ENCODE assay signal across 18 cellular contexts in genomic region chr20:51758978-51759544, GRCh38. TPM values are rescaled to one million over a fixed set of nuclear protein-coding genes. Genes with fewer than 3 reads are reported as not detected.
DNase-seq lines count a peak whose midpoint lies in the region; ATAC-seq, FAIRE-seq and TF ChIP-seq lines count a peak whose summit lies in the region.
"Had no signal": no experiment of that assay in that cellular context is flagged by ENCODE, and none has a peak within 500 bp of the region (broad histone marks: within the 10 kb centered on the region; RNA-seq: fewer than 3 reads in every experiment).

No MANE protein-coding gene starts in this region.

- FAIRE-seq in urothelium cell line (lab: Jason Lieb, UNC): no peak
- FAIRE-seq: keratinocyte had no signal

- no peaks in the 10 kb centered on the region for H3K9me3 Mint-ChIP-seq in MCF 10A (ENCODE audit: unreplicated experiment)
- H3K9me3 Mint-ChIP-seq in activated T-helper 1 cell treated with anti-CD3 and anti-CD28 coated beads, Interleukin-12 subunit alpha, Interleukin-12 subunit beta, Interleukin-2, Interleukin-4 antibody, amounts not matched to agents 30 ng/mL and 10 ng/mL and 1 ng/mL, durations not matched to agents 14 hours and 24 hours and 36 hours: no peaks in the 10 kb centered on the region
- H3K9me3 Mint-ChIP-seq: activated T-cell treated with anti-CD3 and anti-CD28 coated beads, Interleukin-2, amount 50 U/mL, for 24 hours; stimulated activated memory B cell treated with anti-CD40 and anti-IgM and Interleukin-4, amounts not matched to agents 10 μg/mL and 1 μg/mL and 100 μg/mL, for 72 hours had no signal

- no peak for TF ChIP-seq POLR2A in breast epithelium (IDR thresholded peaks at IDR 0.05)

- no peak overlapping the region for H3K4me3 Mint-ChIP-seq in MCF 10A (ENCODE audit: unreplicated experiment)
- no peak overlapping the region for H3K4me3 Mint-ChIP-seq in activated T-helper 1 cell treated with anti-CD3 and anti-CD28 coated beads, Interleukin-12 subunit alpha, Interleukin-12 subunit beta, Interleukin-2, Interleukin-4 antibody, amounts not matched to agents 30 ng/mL and 10 ng/mL and 1 ng/mL, durations not matched to agents 14 hours and 24 hours and 36 hours
- H3K4me3 Mint-ChIP-seq: activated CD4-positive, alpha-beta T cell treated with anti-CD3 and anti-CD28 coated beads for 36 hours; activated T-cell treated with anti-CD3 and anti-CD28 coated beads, Interleukin-2, amount 50 U/mL, for 24 hours; stimulated activated memory B cell treated with anti-CD40 and anti-IgM and Interleukin-4, amounts not matched to agents 10 μg/mL and 1 μg/mL and 100 μg/mL, for 72 hours had no signal

- POLR2A ChIA-PET in MCF 10A (lab: Yijun Ruan, JAX): no interaction called here

- peak; percentile 28 for DNase-seq in MCF 10A (ENCODE audit: unreplicated experiment)
- DNase-seq in breast epithelium (ENCODE audit: low spot score in 2 of 2): no peak
- DNase-seq in Right ventricle myocardium superior: peak; percentile 53
- DNase-seq in nucleus accumbens (lab: John Stamatoyannopoulos, UW): peak in 49 of 56 donors; percentile 23 to 82 (median 67)
- DNase-seq in urothelium cell line (ENCODE audit: low spot score): no peak
- DNase-seq in activated T-helper 1 cell treated with anti-CD3 and anti-CD28 coated beads, Interleukin-12 subunit alpha, Interleukin-12 subunit beta, Interleukin-2, Interleukin-4 antibody, amounts not matched to agents 30 ng/mL and 10 ng/mL and 1 ng/mL, durations not matched to agents 14 hours and 24 hours and 36 hours (ENCODE audit: low spot score): no peak
- DNase-seq: activated CD4-positive, alpha-beta T cell treated with anti-CD3 and anti-CD28 coated beads for 36 hours; activated T-cell treated with anti-CD3 and anti-CD28 coated beads, Interleukin-2, amount 50 U/mL, for 24 hours; amniotic stem cell; foreskin keratinocyte; NCI-H524; sigmoid colon had no signal

- no peak overlapping the region for H3K27ac Mint-ChIP-seq in MCF 10A (ENCODE audit: low read depth, unreplicated experiment)
- no peak overlapping the region for H3K27ac Mint-ChIP-seq in activated T-helper 1 cell treated with anti-CD3 and anti-CD28 coated beads, Interleukin-12 subunit alpha, Interleukin-12 subunit beta, Interleukin-2, Interleukin-4 antibody, amounts not matched to agents 30 ng/mL and 10 ng/mL and 1 ng/mL, durations not matched to agents 14 hours and 24 hours and 36 hours
- H3K27ac Mint-ChIP-seq: activated CD4-positive, alpha-beta T cell treated with anti-CD3 and anti-CD28 coated beads for 36 hours; activated T-cell treated with anti-CD3 and anti-CD28 coated beads, Interleukin-2, amount 50 U/mL, for 24 hours; stimulated activated memory B cell treated with anti-CD40 and anti-IgM and Interleukin-4, amounts not matched to agents 10 μg/mL and 1 μg/mL and 100 μg/mL, for 72 hours had no signal

- H3K4me1 Mint-ChIP-seq in MCF 10A (ENCODE audit: insufficient read depth, unreplicated experiment): peaks cover 7% of the 10 kb centered on the region
- H3K4me1 Mint-ChIP-seq in activated T-helper 1 cell treated with anti-CD3 and anti-CD28 coated beads, Interleukin-12 subunit alpha, Interleukin-12 subunit beta, Interleukin-2, Interleukin-4 antibody, amounts not matched to agents 30 ng/mL and 10 ng/mL and 1 ng/mL, durations not matched to agents 14 hours and 24 hours and 36 hours (ENCODE audit: low read depth): peaks cover 5% of the 10 kb centered on the region
- H3K4me1 Mint-ChIP-seq: activated CD4-positive, alpha-beta T cell treated with anti-CD3 and anti-CD28 coated beads for 36 hours; stimulated activated memory B cell treated with anti-CD40 and anti-IgM and Interleukin-4, amounts not matched to agents 10 μg/mL and 1 μg/mL and 100 μg/mL, for 72 hours had no signal

- H3K27me3 Mint-ChIP-seq in MCF 10A (ENCODE audit: insufficient read depth, unreplicated experiment): no peaks in the 10 kb centered on the region
- H3K27me3 Mint-ChIP-seq in activated T-helper 1 cell treated with anti-CD3 and anti-CD28 coated beads, Interleukin-12 subunit alpha, Interleukin-12 subunit beta, Interleukin-2, Interleukin-4 antibody, amounts not matched to agents 30 ng/mL and 10 ng/mL and 1 ng/mL, durations not matched to agents 14 hours and 24 hours and 36 hours (ENCODE audit: insufficient read depth): peaks cover 2% of the 10 kb centered on the region

- H3K27ac ChIP-seq in breast epithelium: no peak overlapping the region
- H3K27ac ChIP-seq: 22Rv1, foreskin keratinocyte had no signal

- H3K27me3 ChIP-seq in breast epithelium: no peaks in the 10 kb centered on the region
- H3K27me3 ChIP-seq: foreskin keratinocyte, Peyer's patch, sigmoid colon had no signal

- H3K4me3 ChIP-seq in breast epithelium: no peak overlapping the region
- H3K4me3 ChIP-seq: Peyer's patch, sigmoid colon had no signal

- H3K4me1 ChIP-seq in breast epithelium: no peaks in the 10 kb centered on the region
- H3K4me1 ChIP-seq: foreskin keratinocyte had no signal

- peak; percentile 62 for ATAC-seq in Right ventricle myocardium superior (ENCODE audit: poor library complexity)
- no peak for ATAC-seq in HG03159 (IDR thresholded peaks at IDR 0.05; ENCODE audit: unreplicated experiment)
- no peak for ATAC-seq in HG03039 (IDR thresholded peaks at IDR 0.05; ENCODE audit: unreplicated experiment)
- ATAC-seq: activated CD4-positive, alpha-beta T cell treated with anti-CD3 and anti-CD28 coated beads for 36 hours; foreskin keratinocyte; stimulated activated memory B cell treated with anti-CD40 and anti-IgM and Interleukin-4, amounts not matched to agents 10 μg/mL and 1 μg/mL and 100 μg/mL, for 72 hours had no signal

- CTCF ChIA-PET in MCF 10A (lab: Yijun Ruan, JAX): interaction anchor here (0.7 kb wide), 1 partner anchor 174 kb away, joined by 3 read pairs; no protein-coding TSS in a partner anchor

- intact Hi-C loops in MCF 10A (cut with micrococcal nuclease) (no loop called here), breast epithelium (cut with DNase I; ENCODE audit: low total_unique reads) (no loop called here), Right ventricle myocardium superior (cut with DNase I) (no loop called here)
- intact Hi-C loops in activated T-helper 1 cell treated with anti-CD3 and anti-CD28 coated beads, Interleukin-12 subunit alpha, Interleukin-12 subunit beta, Interleukin-2, Interleukin-4 antibody, amounts not matched to agents 30 ng/mL and 10 ng/mL and 1 ng/mL, durations not matched to agents 14 hours and 24 hours and 36 hours (cut with micrococcal nuclease): no loop called here

- no TSS peak for BruUV-seq in MCF 10A (replicated peaks; lab: Mats Ljungman, UMichigan)

- peaks cover 5% of the 10 kb centered on the region for H3K36me3 Mint-ChIP-seq in MCF 10A (ENCODE audit: insufficient read depth, unreplicated experiment)
- no peaks in the 10 kb centered on the region for H3K36me3 Mint-ChIP-seq in activated T-helper 1 cell treated with anti-CD3 and anti-CD28 coated beads, Interleukin-12 subunit alpha, Interleukin-12 subunit beta, Interleukin-2, Interleukin-4 antibody, amounts not matched to agents 30 ng/mL and 10 ng/mL and 1 ng/mL, durations not matched to agents 14 hours and 24 hours and 36 hours (ENCODE audit: low read depth)
- H3K36me3 Mint-ChIP-seq: stimulated activated memory B cell treated with anti-CD40 and anti-IgM and Interleukin-4, amounts not matched to agents 10 μg/mL and 1 μg/mL and 100 μg/mL, for 72 hours had no signal

- no peaks in the 10 kb centered on the region for H3K9me3 ChIP-seq in breast epithelium
- H3K9me3 ChIP-seq: Peyer's patch, sigmoid colon had no signal

- no peaks in the 10 kb centered on the region for H3K36me3 ChIP-seq in breast epithelium
- H3K36me3 ChIP-seq: Peyer's patch, sigmoid colon had no signal

- TF ChIP-seq CTCF in MCF 10A (IDR thresholded peaks at IDR 0.05; ENCODE audit: unreplicated experiment): no peak
- no peak for TF ChIP-seq CTCF in breast epithelium (IDR thresholded peaks at IDR 0.05)

RNA-seq across cellular contexts. Expression of gene ATP9A, which starts 9.1 kb away (rescaled TPM):
- total RNA-seq in MCF 10A (2022) (7.3 and 16.4 TPM in 2 replicates), breast epithelium (10 to 100 TPM; 41.6 to 98.4 (median 50.8) TPM), Right ventricle myocardium superior (18.0 TPM)
- 19.6 and 20.6 TPM in 2 replicates for total RNA-seq in activated T-helper 1 cell treated with anti-CD3 and anti-CD28 coated beads, Interleukin-12 subunit alpha, Interleukin-12 subunit beta, Interleukin-2, Interleukin-4 antibody, amounts not matched to agents 30 ng/mL and 10 ng/mL and 1 ng/mL, durations not matched to agents 14 hours and 24 hours and 36 hours

RNA-seq across cellular contexts. Expression of gene SALL4, which starts 43.3 kb away (rescaled TPM):
- total RNA-seq in MCF 10A (2022) (0.49 and 0.61 TPM in 2 replicates), breast epithelium (under 1 TPM; 0.29 to 0.33 (median 0.32) TPM), Right ventricle myocardium superior (0.03 TPM)
- 0.54 and 1.0 TPM in 2 replicates for total RNA-seq in activated T-helper 1 cell treated with anti-CD3 and anti-CD28 coated beads, Interleukin-12 subunit alpha, Interleukin-12 subunit beta, Interleukin-2, Interleukin-4 antibody, amounts not matched to agents 30 ng/mL and 10 ng/mL and 1 ng/mL, durations not matched to agents 14 hours and 24 hours and 36 hours

Comparison
In these comparisons a context has a peak if more than half of its experiments do, and no peak if none do; other contexts are left out.
1. DNase-seq: peak in MCF 10A (single experiment), Right ventricle myocardium superior (single experiment) and nucleus accumbens (49 of 56); none in breast epithelium (0 of 2), urothelium cell line (single experiment) and activated T-helper 1 cell treated with anti-CD3 and anti-CD28 coated beads, Interleukin-12 subunit alpha, Interleukin-12 subunit beta, Interleukin-2, Interleukin-4 antibody, amounts not matched to agents 30 ng/mL and 10 ng/mL and 1 ng/mL, durations not matched to agents 14 hours and 24 hours and 36 hours (single experiment).